ENCODE assay signal across 9 cellular contexts in genomic region chr1:27098447-27099153, GRCh38. TPM values are rescaled to one million over a fixed set of nuclear protein-coding genes. Genes with fewer than 3 reads are reported as not detected.
DNase-seq lines count a peak whose midpoint lies in the region; TF ChIP-seq lines count a peak whose summit lies in the region.
"Had no signal": no experiment of that assay in that cellular context is flagged by ENCODE, and none has a peak within 500 bp of the region (broad histone marks: within the 10 kb centered on the region; RNA-seq: fewer than 3 reads in every experiment).

No MANE protein-coding gene starts in this region.

- H3K36me3 ChIP-seq in Peyer's patch (peaks cover 0 to 29% (median 0%) of the 10 kb centered on the region in 3 donors), fibroblast of lung (ENCODE audit: control insufficient read depth, insufficient read depth, low read length) (peaks cover 4% of the 10 kb centered on the region)

- no peak for TF ChIP-seq CTCF in Peyer's patch (IDR thresholded peaks at IDR 0.05)
- TF ChIP-seq CTCF in fibroblast of lung (conservative IDR thresholded peaks at IDR 0.05 in 1 of 2, IDR thresholded peaks at IDR 0.05 in 1 of 2; ENCODE audit: low read depth in 1 of 2, low read length in 2 of 2), result no peak
- no peak for TF ChIP-seq CTCF in osteocyte (IDR thresholded peaks at IDR 0.05)

- no peak overlapping the region for H3K9ac ChIP-seq in fibroblast of lung (ENCODE audit: insufficient read depth, low read length)

- H3K27ac Mint-ChIP-seq in osteocyte (ENCODE audit: unreplicated experiment), result peak overlapping the region; percentile 91

- peak overlapping the region in 3 of 4 donors; percentile 31 to 61 (median 56) for H3K27ac ChIP-seq in Peyer's patch
- H3K27ac ChIP-seq in fibroblast of lung (ENCODE audit: insufficient read depth, low read length), result peak overlapping the region; percentile 80

- peaks cover 35% of the 10 kb centered on the region for H3K4me1 Mint-ChIP-seq in osteocyte (ENCODE audit: unreplicated experiment)

- no peak overlapping the region for H3K4me3 Mint-ChIP-seq in osteocyte (ENCODE audit: unreplicated experiment)

- no peaks in the 10 kb centered on the region for H3K27me3 Mint-ChIP-seq in osteocyte (ENCODE audit: unreplicated experiment)

- no peaks in the 10 kb centered on the region for H3K79me2 ChIP-seq in fibroblast of lung (ENCODE audit: control insufficient read depth, insufficient read depth, low read length)

- H3K27me3 ChIP-seq in Peyer's patch, result no peaks in the 10 kb centered on the region
- no peaks in the 10 kb centered on the region for H3K27me3 ChIP-seq in fibroblast of lung (ENCODE audit: control insufficient read depth, insufficient read depth, low read length)

- no peaks in the 10 kb centered on the region for H4K20me1 ChIP-seq in fibroblast of lung (ENCODE audit: control insufficient read depth, extremely low read depth, insufficient read depth, low read length)

- peaks cover 0 to 8% (median 2%) of the 10 kb centered on the region in 4 donors for H3K4me1 ChIP-seq in Peyer's patch
- peaks cover 21% of the 10 kb centered on the region for H3K4me1 ChIP-seq in fibroblast of lung (ENCODE audit: control insufficient read depth, extremely low read depth, insufficient read depth, low read length)

- no peak overlapping the region for H3K4me3 ChIP-seq in Peyer's patch
- H3K4me3 ChIP-seq in fibroblast of lung (replicated peaks in 1 of 4; ENCODE audit: control extremely low read depth in 1 of 4, insufficient read depth in 1 of 4, low read depth in 3 of 4, low read length in 4 of 4), result no peak overlapping the region

- DNase-seq in DMS153 (lab: John Stamatoyannopoulos, UW), result peak; percentile 62
- no peak for DNase-seq in Peyer's patch
- DNase-seq in fibroblast of lung (ENCODE audit: low read depth in 2 of 2), result no peak
- DNase-seq in osteocyte (ENCODE audit: extremely low spot score, unreplicated experiment), result no peak
- no peak for DNase-seq in EL
- DNase-seq in NCI-H1048 (lab: John Stamatoyannopoulos, UW), result no peak
- DNase-seq in stimulated activated CD4-positive, alpha-beta T cell treated with anti-CD3 and anti-CD28 coated beads, Interleukin-4, amount 100 ng/mL, for 1 hour, result no peak
- no peak for DNase-seq in GM19238 (ENCODE audit: insufficient read length, low spot score)
- DNase-seq: GF-D8 had no signal

- no peak for TF ChIP-seq POLR2A in Peyer's patch (IDR thresholded peaks at IDR 0.05)

- H3K9me3 ChIP-seq in Peyer's patch, result no peaks in the 10 kb centered on the region
- no peaks in the 10 kb centered on the region for H3K9me3 ChIP-seq in fibroblast of lung (ENCODE audit: control insufficient read depth, insufficient read depth, low read depth, low read length)

- no peak overlapping the region for H2AFZ ChIP-seq in fibroblast of lung (ENCODE audit: low read length)

- H3K9me3 Mint-ChIP-seq in osteocyte (ENCODE audit: unreplicated experiment), result no peaks in the 10 kb centered on the region

- H3K4me2 ChIP-seq in fibroblast of lung (ENCODE audit: extremely low read depth, insufficient read depth, low read length), result no peak overlapping the region

- H3K36me3 Mint-ChIP-seq in osteocyte (ENCODE audit: unreplicated experiment), result peaks cover 1% of the 10 kb centered on the region

RNA-seq across cellular contexts. Expression of gene SLC9A1, which starts 56.3 kb away (rescaled TPM):
- 10 to 100 TPM in 3 of 4 donors, 1 to 10 TPM in 1; 5.8 to 68.3 (median 48.2) TPM for total RNA-seq in Peyer's patch
- total RNA-seq in fibroblast of lung, result 3.9 and 10.4 TPM in 2 replicates
- 4.9 and 9.5 TPM in 2 replicates for polyA plus RNA-seq in fibroblast of lung
- 24.1 and 26.7 TPM in 2 replicates for polyA plus RNA-seq in fibroblast of lung (2012)
- polyA minus RNA-seq in fibroblast of lung (ENCODE audit: low replicate concordance), result 102 and 135 TPM in 2 replicates
- 32.5 and 34.2 TPM in 2 replicates for total RNA-seq in osteocyte
